ENCODE assay signal across 8 cellular contexts in genomic region chr7:7969306-7970112, GRCh38. TPM values are rescaled to one million over a fixed set of nuclear protein-coding genes. Genes with fewer than 3 reads are reported as not detected.
DNase-seq lines count a peak whose midpoint lies in the region; ATAC-seq and TF ChIP-seq lines count a peak whose summit lies in the region.

No MANE protein-coding gene starts in this region.

- no peaks in the 10 kb centered on the region for H3K9me3 Mint-ChIP-seq in CD4-positive, CD25-positive, alpha-beta regulatory T cell

- H3K4me1 Mint-ChIP-seq in CD4-positive, CD25-positive, alpha-beta regulatory T cell, result peaks cover 9 to 30% (median 25%) of the 10 kb centered on the region in 4 donors

- no peaks in the 10 kb centered on the region for H3K9me3 ChIP-seq in CD4-positive, CD25-positive, alpha-beta regulatory T cell (ENCODE audit: control insufficient read depth in 2 of 2, low read length in 2 of 2)

- peaks cover 44% of the 10 kb centered on the region for H3K4me1 ChIP-seq in CD4-positive, CD25-positive, alpha-beta regulatory T cell (ENCODE audit: control insufficient read depth, insufficient read depth, low read length, poor library complexity, severe bottlenecking)

- DNase-seq in CD4-positive, CD25-positive, alpha-beta regulatory T cell, result peak; percentile 29 to 73 (median 54)
- DNase-seq in NCI-H1092 (lab: John Stamatoyannopoulos, UW), result peak; percentile 55
- DNase-seq in cerebellar cortex (ENCODE audit: low spot score), result peak; percentile 64
- peak; percentile 38 to 56 for DNase-seq in left colon
- DNase-seq in stimulated activated CD4-positive, alpha-beta T cell treated with anti-CD3 and anti-CD28 coated beads, Interleukin-1b, Interleukin-23, amount 100 ng/mL, for 48 hours, result peak; percentile 45

- ATAC-seq in CD4-positive, CD25-positive, alpha-beta regulatory T cell (ENCODE audit: low read depth in 2 of 2), result peak; percentile 1 to 3
- ATAC-seq in GM19455 (IDR thresholded peaks at IDR 0.05; ENCODE audit: unreplicated experiment), result peak; percentile 0
- peak; percentile 15 for ATAC-seq in left colon
- ATAC-seq in GM21717 (IDR thresholded peaks at IDR 0.05; ENCODE audit: unreplicated experiment), result no peak

- H3K4me3 Mint-ChIP-seq in CD4-positive, CD25-positive, alpha-beta regulatory T cell, result peak overlapping the region in 3 of 4 donors; percentile 83 to 97 (median 91)

- intact Hi-C loops in left colon (cut with DNase I, micrococcal nuclease), result loop anchor here in 1 of 2 donors (10.0 kb wide), 1 partner anchor 285 kb away; no protein-coding TSS in a partner anchor

- no peak for TF ChIP-seq CTCF in WI38 (IDR thresholded peaks at IDR 0.05; ENCODE audit: low read depth, low read length)

- H3K4me3 ChIP-seq in CD4-positive, CD25-positive, alpha-beta regulatory T cell (ENCODE audit: low read depth, low read length), result peak overlapping the region; percentile 99
- peak overlapping the region; percentile 82 for H3K4me3 ChIP-seq in WI38 (ENCODE audit: low read depth, low read length)

- H3K27ac ChIP-seq in CD4-positive, CD25-positive, alpha-beta regulatory T cell (ENCODE audit: insufficient read depth, low read length, poor library complexity, severe bottlenecking), result peak overlapping the region; percentile 91

- H3K36me3 Mint-ChIP-seq in CD4-positive, CD25-positive, alpha-beta regulatory T cell, result no peaks in the 10 kb centered on the region

- peak overlapping the region in 1 of 3 donors; percentile 63 for H3K27ac Mint-ChIP-seq in CD4-positive, CD25-positive, alpha-beta regulatory T cell

- no peaks in the 10 kb centered on the region for H3K27me3 Mint-ChIP-seq in CD4-positive, CD25-positive, alpha-beta regulatory T cell

- no peaks in the 10 kb centered on the region for H3K36me3 ChIP-seq in CD4-positive, CD25-positive, alpha-beta regulatory T cell (ENCODE audit: control insufficient read depth, insufficient read depth, low read length)

- H3K27me3 ChIP-seq in CD4-positive, CD25-positive, alpha-beta regulatory T cell (ENCODE audit: control insufficient read depth, insufficient read depth, low read length), result no peaks in the 10 kb centered on the region

RNA-seq across cellular contexts. Expression of gene GLCCI1, which starts 0.9 kb away (rescaled TPM):
- 88.1 TPM for total RNA-seq in CD4-positive, CD25-positive, alpha-beta regulatory T cell
- 10 to 100 TPM; 12.6 to 36.7 (median 23.7) TPM for polyA plus RNA-seq in CD4-positive, CD25-positive, alpha-beta regulatory T cell
- total RNA-seq in left colon, result 10 to 100 TPM; 10.5 to 12.3 TPM
